9 cellular contexts compared by ENCODE assay signal in genomic region chr17:45228985-45229517, GRCh38.
DNase-seq lines count a peak whose midpoint lies in the region; ATAC-seq and TF ChIP-seq lines count a peak whose summit lies in the region.
"Had no signal": no experiment of that assay in that cellular context is flagged by ENCODE, and none has a peak within 500 bp of the region (broad histone marks: within the 10 kb centered on the region; RNA-seq: fewer than 3 reads in every experiment).

No MANE protein-coding gene starts in this region.

- H3K4me2 ChIP-seq in KMS-11 = peak overlapping the region; percentile 100

- H3K9ac ChIP-seq in KMS-11 = peak overlapping the region; percentile 83

- H3K36me3 ChIP-seq in KMS-11 (ENCODE audit: insufficient read depth) = no peaks in the 10 kb centered on the region

- H3K27me3 Mint-ChIP-seq in memory B cell = no peaks in the 10 kb centered on the region

- H3K4me1 Mint-ChIP-seq in memory B cell = peaks cover 70% of the 10 kb centered on the region

- TF ChIP-seq CTCF in KMS-11 (conservative IDR thresholded peaks at IDR 0.05; ENCODE audit: low read depth, low read length) = 0 out of 2 replicates have a peak, but pooled peaks have one; percentile 12

- peaks cover 9% of the 10 kb centered on the region for H3K36me3 Mint-ChIP-seq in memory B cell

- DNase-seq in DMS 273 (lab: John Stamatoyannopoulos, UW; ENCODE audit: unreplicated experiment) = peak; percentile 47
- DNase-seq in DMS 273 treated with DMSO at 0.1 percent for 48 hours (lab: John Stamatoyannopoulos, UW) = no peak
- DNase-seq in activated CD4-positive, alpha-beta T cell treated with anti-CD3 and anti-CD28 coated beads for 24 hours (ENCODE audit: low read depth in 2 of 2) = peak; percentile 73 to 83
- peak in 22 of 61 donors; percentile 10 to 76 (median 30) for DNase-seq in caudate nucleus (lab: John Stamatoyannopoulos, UW)
- peak; percentile 82 for DNase-seq in memory B cell (ENCODE audit: low spot score in 2 of 2)
- peak; percentile 84 for DNase-seq in stimulated activated CD8-positive, alpha-beta memory T cell treated with anti-CD3 and anti-CD28 coated beads, Interleukin-4, amount 100 ng/mL, for 24 hours (ENCODE audit: low read depth)
- no peak for DNase-seq in cerebellar cortex (ENCODE audit: low spot score)

- peak overlapping the region; percentile 98 for H3K27ac Mint-ChIP-seq in memory B cell

- H3K79me2 ChIP-seq in KMS-11 (ENCODE audit: insufficient read depth, low read depth) = peaks cover 87% of the 10 kb centered on the region

- peak; percentile 63 for ATAC-seq in memory B cell (ENCODE audit: low read depth)

- peaks cover 93% of the 10 kb centered on the region for H3K4me1 ChIP-seq in KMS-11 (ENCODE audit: low read depth, poor library complexity, severe bottlenecking)

- peak overlapping the region; percentile 92 for H3K4me3 Mint-ChIP-seq in memory B cell

- H3K9me3 Mint-ChIP-seq in memory B cell = no peaks in the 10 kb centered on the region

- H3K27me3 ChIP-seq in KMS-11 (ENCODE audit: insufficient read depth, low read depth) = no peaks in the 10 kb centered on the region

- peak overlapping the region; percentile 97 for H3K27ac ChIP-seq in KMS-11
- H3K27ac ChIP-seq in caudate nucleus (ENCODE audit: low read depth, low read length) = peak overlapping the region; percentile 86
- H3K27ac ChIP-seq: 22Rv1 had no signal

- peak overlapping the region; percentile 19; the same call in 1 of the 2 replicates for H2AFZ ChIP-seq in KMS-11 (ENCODE audit: low read depth)

- no peak overlapping the region for H3K4me3 ChIP-seq in KMS-11 (IDR thresholded peaks at IDR 0.05; ENCODE audit: insufficient read depth, low read depth, low read length)

- no peaks in the 10 kb centered on the region for H4K20me1 ChIP-seq in KMS-11 (ENCODE audit: insufficient read depth)

Comparison
In these comparisons a context has a peak if more than half of its experiments do, and no peak if none do; other contexts are left out.
1. DNase-seq: peak in DMS 273 (single experiment), activated CD4-positive, alpha-beta T cell treated with anti-CD3 and anti-CD28 coated beads for 24 hours (2 of 2), memory B cell (2 of 2) and stimulated activated CD8-positive, alpha-beta memory T cell treated with anti-CD3 and anti-CD28 coated beads, Interleukin-4, amount 100 ng/mL, for 24 hours (single experiment); none in DMS 273 treated with DMSO at 0.1 percent for 48 hours (single experiment) and cerebellar cortex (single experiment).